8 cellular contexts compared by ENCODE assay signal in genomic region chr9:69121155-69122085, GRCh38. TPM values are rescaled to one million over a fixed set of nuclear protein-coding genes. Genes with fewer than 3 reads are reported as not detected.
DNase-seq lines count a peak whose midpoint lies in the region; ATAC-seq and TF ChIP-seq lines count a peak whose summit lies in the region.

No MANE protein-coding gene starts in this region.

- no TSS peak for BruUV-seq in Panc1 (replicated peaks; lab: Mats Ljungman, UMichigan)

- no peak for TF ChIP-seq CTCF in Panc1 (IDR thresholded peaks at IDR 0.05)

- peak; percentile 61 for ATAC-seq in GM19438 (IDR thresholded peaks at IDR 0.05; ENCODE audit: low read depth, unreplicated experiment)
- ATAC-seq in HG03460 (IDR thresholded peaks at IDR 0.05; ENCODE audit: unreplicated experiment), result peak; percentile 57
- ATAC-seq in Panc1, result peak; percentile 79

- peak overlapping the region; percentile 74 for H3K27ac ChIP-seq in Panc1 (ENCODE audit: low read length)

- H3K9me3 ChIP-seq in Panc1 (ENCODE audit: control insufficient read depth, insufficient read depth, low read depth, low read length), result no peaks in the 10 kb centered on the region

- DNase-seq in D341Med (ENCODE audit: low spot score) (peak; percentile 69), Panc1 (ENCODE audit: low read depth, low spot score) (no peak), anterior cingulate cortex (lab: John Stamatoyannopoulos, UW) (peak in 44 of 58 donors; percentile 15 to 82 (median 52)), hypothalamus (lab: John Stamatoyannopoulos, UW) (peak in 40 of 51 donors; percentile 9 to 82 (median 54)), retina (peak; percentile 86), amniotic stem cell (lab: John Stamatoyannopoulos, UW) (no peak)

- H3K36me3 ChIP-seq in Panc1 (ENCODE audit: control insufficient read depth, insufficient read depth, low read length), result no peaks in the 10 kb centered on the region

- CTCF ChIA-PET in Panc1 (lab: Charles Lee), result no interaction called here

- in situ Hi-C loops in Panc1 (cut with HindIII; ENCODE audit: low pct_unique_long_range_greater_than_20kb, low sequenced_read_pairs), result no loop called here

- H3K27me3 ChIP-seq in Panc1 (ENCODE audit: control insufficient read depth, insufficient read depth, low read length), result no peaks in the 10 kb centered on the region

- H3K4me1 ChIP-seq in Panc1 (ENCODE audit: control insufficient read depth, insufficient read depth, low read length), result peaks cover 3% of the 10 kb centered on the region; the same call in 1 of the 2 replicates

- POLR2A ChIA-PET in Panc1 (lab: Charles Lee), result no interaction called here

- peak overlapping the region; percentile 71 to 87 for H3K4me3 ChIP-seq in Panc1 (ENCODE audit: low read depth in 2 of 2, low read length in 2 of 2)

- intact Hi-C loops in Panc1 (cut with micrococcal nuclease; ENCODE audit: unreplicated experiment), result loop anchor here (5.0 kb wide), 1 partner anchor 56 kb away; no protein-coding TSS in a partner anchor

RNA-seq across cellular contexts. Expression of gene TJP2, which starts 52.7 kb away (rescaled TPM):
- 40.2 TPM for total RNA-seq in Panc1 (2021; ENCODE audit: unreplicated experiment)
- 19.7 TPM for polyA plus RNA-seq in Panc1 (2012; ENCODE audit: insufficient read length)

Comparison
In these comparisons a context has a peak if more than half of its experiments do, and no peak if none do; other contexts are left out.
1. DNase-seq: peak in D341Med (single experiment), anterior cingulate cortex (44 of 58), hypothalamus (40 of 51) and retina (single experiment); none in Panc1 (single experiment) and amniotic stem cell (single experiment).
2. Peak in every context shown above with its lines, with median percentiles within 50 percentile points of each other: ATAC-seq.